Comparison of ENCODE assay signal across 8 cellular contexts in genomic region chr4:5051210-5051691, GRCh38. TPM values are rescaled to one million over a fixed set of nuclear protein-coding genes. Genes with fewer than 3 reads are reported as not detected.
DNase-seq lines count a peak whose midpoint lies in the region; ATAC-seq, FAIRE-seq and TF ChIP-seq lines count a peak whose summit lies in the region.

TSS of gene STK32B (plus strand) at chr4:5051480.

- in situ Hi-C loops in IMR-90 (cut with MboI; ENCODE audit: low sequenced_read_pairs) = no loop called here

- H3K27ac Mint-ChIP-seq in activated T-helper 1 cell treated with anti-CD3 and anti-CD28 coated beads, Interleukin-12 subunit alpha, Interleukin-12 subunit beta, Interleukin-2, Interleukin-4 antibody, amounts not matched to agents 30 ng/mL and 10 ng/mL and 1 ng/mL, durations not matched to agents 14 hours and 24 hours and 36 hours = no peak within 1 kb of the TSS

- H4K8ac ChIP-seq in IMR-90 (ENCODE audit: low read depth in 2 of 2, low read length in 2 of 2) = peak within 1 kb of the TSS; percentile 78 to 91

- CTCF ChIA-PET in IMR-90 (lab: Yijun Ruan, JAX) = interaction anchor here (0.8 to 1.3 kb wide), 7 partner anchors 13 to 408 kb away, joined by 3 to 5 read pairs (median 3); no protein-coding TSS in a partner anchor

- H3K4me1 ChIP-seq in IMR-90 (ENCODE audit: control insufficient read depth, insufficient read depth, low read length) = peaks cover 2% of the 10 kb centered on the region; the same call in 1 of the 2 replicates
- H3K4me1 ChIP-seq in neutrophil (ENCODE audit: control insufficient read depth in 1 of 2, insufficient read depth in 1 of 2, low read depth in 1 of 2, low read length in 1 of 2) = peaks cover 16 to 19% of the 10 kb centered on the region in 2 experiments

- no peaks in the 10 kb centered on the region for H3K9me3 Mint-ChIP-seq in activated T-helper 1 cell treated with anti-CD3 and anti-CD28 coated beads, Interleukin-12 subunit alpha, Interleukin-12 subunit beta, Interleukin-2, Interleukin-4 antibody, amounts not matched to agents 30 ng/mL and 10 ng/mL and 1 ng/mL, durations not matched to agents 14 hours and 24 hours and 36 hours

- H3K4me2 ChIP-seq in IMR-90 (ENCODE audit: low read depth, low read length) = peak within 1 kb of the TSS; percentile 88

- H3K23ac ChIP-seq in IMR-90 (ENCODE audit: low read depth, low read length) = peak within 1 kb of the TSS; percentile 93

- H2BK5ac ChIP-seq in IMR-90 (ENCODE audit: low read depth, low read length, poor library complexity, severe bottlenecking) = peak within 1 kb of the TSS; percentile 30

- no CpG with 5 or more reads among the region's 54 CpGs for WGBS in IMR-90 (ENCODE audit: extremely low coverage in 2 of 2, insufficient read length in 1 of 2), 2 experiments

- no TSS peak for BruUV-seq in IMR-90 (replicated peaks; lab: Mats Ljungman, UMichigan)

- H3K79me1 ChIP-seq in IMR-90 (ENCODE audit: low read depth in 1 of 2, low read length in 2 of 2) = peaks cover 0 to 24% of the 10 kb centered on the region in 2 experiments; a peak in 3 of 4 replicates

- peak within 1 kb of the TSS; percentile 70 for H2AK9ac ChIP-seq in IMR-90 (replicated peaks; ENCODE audit: low read depth, low read length, poor library complexity)

- peak within 1 kb of the TSS; percentile 91 for H2BK120ac ChIP-seq in IMR-90 (ENCODE audit: low read depth, low read length)

- ATAC-seq in IMR-90 (ENCODE audit: low read depth) (peak; percentile 86), GM18858 (IDR thresholded peaks at IDR 0.05; ENCODE audit: unreplicated experiment) (no peak)

- peaks cover 3% of the 10 kb centered on the region; the same call in 1 of the 2 replicates for H4K20me1 ChIP-seq in IMR-90 (ENCODE audit: insufficient read depth, low read length)

- H2AK5ac ChIP-seq in IMR-90 (ENCODE audit: low read depth, low read length) = peak within 1 kb of the TSS; percentile 49; the same call in 1 of the 2 replicates

- TF ChIP-seq CTCF in IMR-90 (conservative IDR thresholded peaks at IDR 0.05; ENCODE audit: low read depth, low read length) (peak; percentile 1; the same call in 1 of the 2 replicates), neutrophil (IDR thresholded peaks at IDR 0.05) (no peak)

- peak within 1 kb of the TSS; percentile 50 for H2BK20ac ChIP-seq in IMR-90 (ENCODE audit: low read depth, low read length)

- H4K5ac ChIP-seq in IMR-90 (ENCODE audit: low read depth, low read length) = peak within 1 kb of the TSS; percentile 18

- H3K36me3 Mint-ChIP-seq in activated T-helper 1 cell treated with anti-CD3 and anti-CD28 coated beads, Interleukin-12 subunit alpha, Interleukin-12 subunit beta, Interleukin-2, Interleukin-4 antibody, amounts not matched to agents 30 ng/mL and 10 ng/mL and 1 ng/mL, durations not matched to agents 14 hours and 24 hours and 36 hours (ENCODE audit: low read depth) = no peaks in the 10 kb centered on the region

- H3K27me3 ChIP-seq in IMR-90 (ENCODE audit: control insufficient read depth, insufficient read depth, low read length) (no peaks in the 10 kb centered on the region), neutrophil (peaks cover 48% of the 10 kb centered on the region)

- H3K14ac ChIP-seq in IMR-90 (replicated peaks; ENCODE audit: low read depth, low read length) = peak within 1 kb of the TSS; percentile 96

- peak within 1 kb of the TSS; percentile 44 for H3K18ac ChIP-seq in IMR-90 (ENCODE audit: low read depth, low read length)

- H3K27me3 Mint-ChIP-seq in activated T-helper 1 cell treated with anti-CD3 and anti-CD28 coated beads, Interleukin-12 subunit alpha, Interleukin-12 subunit beta, Interleukin-2, Interleukin-4 antibody, amounts not matched to agents 30 ng/mL and 10 ng/mL and 1 ng/mL, durations not matched to agents 14 hours and 24 hours and 36 hours (ENCODE audit: insufficient read depth) = peaks cover 35% of the 10 kb centered on the region

- H3K4me1 Mint-ChIP-seq in activated T-helper 1 cell treated with anti-CD3 and anti-CD28 coated beads, Interleukin-12 subunit alpha, Interleukin-12 subunit beta, Interleukin-2, Interleukin-4 antibody, amounts not matched to agents 30 ng/mL and 10 ng/mL and 1 ng/mL, durations not matched to agents 14 hours and 24 hours and 36 hours (ENCODE audit: low read depth) = peaks cover 9% of the 10 kb centered on the region

- dilution Hi-C loops in IMR-90 (cut with HindIII; ENCODE audit: low sequenced_read_pairs, unreplicated experiment) = no loop called here

- intact Hi-C loops in IMR-90 (cut with micrococcal nuclease) = loop anchor here (5.0 to 10.0 kb wide), 6 partner anchors 194 to 761 kb away; partner anchors contain the start of gene EVC2
- intact Hi-C loops in activated T-helper 1 cell treated with anti-CD3 and anti-CD28 coated beads, Interleukin-12 subunit alpha, Interleukin-12 subunit beta, Interleukin-2, Interleukin-4 antibody, amounts not matched to agents 30 ng/mL and 10 ng/mL and 1 ng/mL, durations not matched to agents 14 hours and 24 hours and 36 hours (cut with micrococcal nuclease) = loop anchor here (2.0 to 5.0 kb wide), 2 partner anchors 179 to 762 kb away; no protein-coding TSS in a partner anchor

- no peaks in the 10 kb centered on the region; the same call in 1 of the 2 replicates for H3K9me1 ChIP-seq in IMR-90 (ENCODE audit: insufficient read depth, low read length)

- H4K91ac ChIP-seq in IMR-90 (ENCODE audit: insufficient read depth, low read depth, low read length) = peak within 1 kb of the TSS; percentile 89

- H3K4me3 ChIP-seq in IMR-90 (ENCODE audit: insufficient read depth, low read depth, low read length) = peak within 1 kb of the TSS; percentile 53
- H3K4me3 ChIP-seq in neutrophil (ENCODE audit: low read depth in 1 of 2, low read length in 1 of 2) = peak within 1 kb of the TSS; percentile 28 to 33

- DNase-seq in EL (peak; percentile 88), IMR-90 (peak; percentile 82), glomerular endothelial cell (ENCODE audit: extremely low read depth, low read depth, low spot score) (no peak), globus pallidus (ENCODE audit: low spot score) (no peak), H54 (ENCODE audit: insufficient read length, low spot score) (no peak)
- DNase-seq in activated T-helper 1 cell treated with anti-CD3 and anti-CD28 coated beads, Interleukin-12 subunit alpha, Interleukin-12 subunit beta, Interleukin-2, Interleukin-4 antibody, amounts not matched to agents 30 ng/mL and 10 ng/mL and 1 ng/mL, durations not matched to agents 14 hours and 24 hours and 36 hours (ENCODE audit: low spot score) = no peak

- no peaks in the 10 kb centered on the region for H3K36me3 ChIP-seq in IMR-90 (ENCODE audit: control insufficient read depth, insufficient read depth, low read length)
- H3K36me3 ChIP-seq in neutrophil = no peaks in the 10 kb centered on the region

- H3K27ac ChIP-seq in IMR-90 (ENCODE audit: insufficient read depth, low read length) = peak within 1 kb of the TSS; percentile 61
- H3K27ac ChIP-seq in neutrophil = no peak within 1 kb of the TSS

- peak within 1 kb of the TSS; percentile 67; the same call in 2 of the 3 replicates for H2BK15ac ChIP-seq in IMR-90 (ENCODE audit: low read depth, low read length)

- POLR2A ChIA-PET in IMR-90 (lab: Charles Lee; ENCODE audit: unreplicated experiment) = interaction anchor here (0.6 to 0.7 kb wide), 6 partner anchors 13 to 342 kb away, joined by 3 to 6 read pairs (median 4); no protein-coding TSS in a partner anchor

- H2AFZ ChIP-seq in IMR-90 (replicated peaks; ENCODE audit: low read length, poor library complexity) = peak within 1 kb of the TSS; percentile 93

- peak within 1 kb of the TSS; percentile 87 for H3K56ac ChIP-seq in IMR-90 (ENCODE audit: extremely low read depth, insufficient read depth, low read length)

- H3K9me3 ChIP-seq in IMR-90 (ENCODE audit: control insufficient read depth, insufficient read depth, low read length) (no peaks in the 10 kb centered on the region), neutrophil (no peaks in the 10 kb centered on the region)

- peak within 1 kb of the TSS; percentile 84 for H3K4ac ChIP-seq in IMR-90 (ENCODE audit: low read depth, low read length)

- FAIRE-seq in H54 (lab: Jason Lieb, UNC) = no peak

- peak; percentile 27; the same call in 1 of the 2 replicates for TF ChIP-seq RAD21 in IMR-90 (IDR thresholded peaks at IDR 0.05; ENCODE audit: low read length)

- H3K9ac ChIP-seq in IMR-90 (ENCODE audit: low read depth, low read length) = peak within 1 kb of the TSS; percentile 87

- TF ChIP-seq POLR2A in IMR-90 (IDR thresholded peaks at IDR 0.05; ENCODE audit: low read depth, low read length) = no peak
- no peak for TF ChIP-seq POLR2A in H54 (IDR thresholded peaks at IDR 0.05; ENCODE audit: low read depth, low read length)

- H3K4me3 Mint-ChIP-seq in activated T-helper 1 cell treated with anti-CD3 and anti-CD28 coated beads, Interleukin-12 subunit alpha, Interleukin-12 subunit beta, Interleukin-2, Interleukin-4 antibody, amounts not matched to agents 30 ng/mL and 10 ng/mL and 1 ng/mL, durations not matched to agents 14 hours and 24 hours and 36 hours = peak within 1 kb of the TSS; percentile 46

TF ChIP-seq in IMR-90, 13 proteins besides CTCF, POLR2A, EP300 and RAD21:
- TF ChIP-seq MXI1 (IDR thresholded peaks at IDR 0.05; ENCODE audit: borderline replicate concordance, low read depth, low read length) = peak; percentile 53; the same call in 1 of the 2 replicates
- TF ChIP-seq RFX5 (IDR thresholded peaks at IDR 0.05; ENCODE audit: low read depth, low read length) = no peak
- no peak for TF ChIP-seq BHLHE40 (IDR thresholded peaks at IDR 0.05; ENCODE audit: low read depth, low read length)
- peak; percentile 31; the same call in 1 of the 2 replicates for TF ChIP-seq MAZ (IDR thresholded peaks at IDR 0.05; ENCODE audit: borderline replicate concordance, low read depth, low read length)
- TF ChIP-seq RCOR1 (IDR thresholded peaks at IDR 0.05; ENCODE audit: insufficient replicate concordance, low read length) = no peak
- peak; percentile 3; the same call in 1 of the 2 replicates for TF ChIP-seq SMC3 (IDR thresholded peaks at IDR 0.05; ENCODE audit: low read depth, low read length)

RNA-seq across cellular contexts. Expression of gene STK32B, which starts in this region (rescaled TPM):
- total RNA-seq in IMR-90 (2012; rRNA removed) (5.8 and 6.3 TPM in 2 replicates), glomerular endothelial cell (25.4 and 29.0 TPM in 2 replicates)
- polyA plus RNA-seq in IMR-90 (2012; rRNA removed) = 5.3 and 5.5 TPM in 2 replicates
- 3.4 and 3.9 TPM in 2 replicates for polyA plus RNA-seq in IMR-90 (2012; cell fraction: cytosol; rRNA removed)
- 5.2 and 6.8 TPM in 2 replicates for polyA plus RNA-seq in IMR-90 (2012; cell fraction: nucleus; rRNA removed; ENCODE audit: low replicate concordance)
- not detected in 2 replicates for total RNA-seq in activated T-helper 1 cell treated with anti-CD3 and anti-CD28 coated beads, Interleukin-12 subunit alpha, Interleukin-12 subunit beta, Interleukin-2, Interleukin-4 antibody, amounts not matched to agents 30 ng/mL and 10 ng/mL and 1 ng/mL, durations not matched to agents 14 hours and 24 hours and 36 hours

Comparison
In these comparisons a context has a peak if more than half of its experiments do, and no peak if none do; other contexts are left out.
1. DNase-seq: peak in EL (single experiment) and IMR-90 (single experiment); none in activated T-helper 1 cell treated with anti-CD3 and anti-CD28 coated beads, Interleukin-12 subunit alpha, Interleukin-12 subunit beta, Interleukin-2, Interleukin-4 antibody, amounts not matched to agents 30 ng/mL and 10 ng/mL and 1 ng/mL, durations not matched to agents 14 hours and 24 hours and 36 hours (single experiment), glomerular endothelial cell (single experiment), globus pallidus (single experiment) and H54 (single experiment).